8 cellular contexts compared by ENCODE assay signal in genomic region chr10:119516381-119517234, GRCh38. TPM values are rescaled to one million over a fixed set of nuclear protein-coding genes. Genes with fewer than 3 reads are reported as not detected.
DNase-seq lines count a peak whose midpoint lies in the region; ATAC-seq, FAIRE-seq and TF ChIP-seq lines count a peak whose summit lies in the region.

No MANE protein-coding gene starts in this region.

- no peak overlapping the region; the same call in 1 of the 2 replicates for H3K18ac ChIP-seq in H1 (ENCODE audit: extremely low read depth, low read length)

- peaks cover 15% of the 10 kb centered on the region for H3K36me3 Mint-ChIP-seq in activated B cell treated with CpG ODN at 0.5 μM for 24 hours (ENCODE audit: low read depth)

- peak; percentile 73 for ATAC-seq in GM19468 (IDR thresholded peaks at IDR 0.05; ENCODE audit: extremely low read depth, unreplicated experiment)
- peak; percentile 65 for ATAC-seq in HG03558 (IDR thresholded peaks at IDR 0.05; ENCODE audit: extremely low read depth, unreplicated experiment)
- ATAC-seq in activated B cell treated with CpG ODN at 0.5 μM for 24 hours (ENCODE audit: low read depth): peak; percentile 52

- intact Hi-C loops in activated B cell treated with CpG ODN at 0.5 μM for 24 hours (cut with micrococcal nuclease): loop anchor here (1.0 to 5.0 kb wide), 7 partner anchors 14 to 338 kb away; partner anchors contain the start of gene PRDX3

- H2AK5ac ChIP-seq in H1 (ENCODE audit: low read depth, low read length): no peak overlapping the region

- H3K23ac ChIP-seq in H1 (ENCODE audit: insufficient read length): no peak overlapping the region

- DNase-seq in CD1c-positive myeloid dendritic cell (ENCODE audit: extremely low spot score): peak; percentile 93
- DNase-seq in activated B cell treated with CpG ODN at 0.5 μM for 24 hours: peak; percentile 42
- no peak for DNase-seq in H1 (ENCODE audit: low read depth in 1 of 2, low spot score in 2 of 2)
- DNase-seq in stimulated activated CD4-positive, alpha-beta T cell treated with anti-CD3 and anti-CD28 coated beads, Interleukin-15, amount 100 ng/mL, for 48 hours (ENCODE audit: low read depth in 2 of 2): peak; percentile 68 to 69
- no peak for DNase-seq in NCI-H2227 (lab: John Stamatoyannopoulos, UW; ENCODE audit: unreplicated experiment)
- DNase-seq in SK-N-SH: no peak

- H3K4ac ChIP-seq in H1 (replicated peaks; ENCODE audit: insufficient read length, low read depth, low read length): no peak overlapping the region

- POLR2A ChIA-PET in activated B cell treated with CpG ODN at 0.5 μM for 24 hours (lab: Charles Lee) (interaction anchor here (1.2 to 3.1 kb wide), 10 partner anchors 14 to 436 kb away, joined by 3 to 36 read pairs (median 6); partner anchors contain the start of genes EIF3A, RGS10, SEC23IP and TIAL1), H1 (lab: Charles Lee; ENCODE audit: partially characterized antibody) (no interaction called here), SK-N-SH (lab: Yijun Ruan, JAX) (no interaction called here)

- H2BK12ac ChIP-seq in H1 (ENCODE audit: low read depth, low read length): no peak overlapping the region

- H3K4me1 ChIP-seq in H1 (replicated peaks in 1 of 4; ENCODE audit: control insufficient read depth in 3 of 4, insufficient read depth in 4 of 4, low read length in 3 of 4): peaks cover 0 to 8% (median 3%) of the 10 kb centered on the region in 4 experiments; a peak in 3 of 7 replicates
- peaks cover 0 to 8% of the 10 kb centered on the region in 2 experiments; a peak in 2 of 4 replicates for H3K4me1 ChIP-seq in SK-N-SH (ENCODE audit: control insufficient read depth in 1 of 2, insufficient read depth in 2 of 2, low read depth in 1 of 2, low read length in 1 of 2)

- H3K4me2 ChIP-seq in H1 (ENCODE audit: insufficient read depth in 1 of 2, low read depth in 2 of 2, low read length in 2 of 2) (no peak overlapping the region), SK-N-SH (no peak overlapping the region)

- H3K79me2 ChIP-seq in H1 (ENCODE audit: control insufficient read depth in 1 of 2, insufficient read depth in 2 of 2, low read length in 2 of 2): no peaks in the 10 kb centered on the region
- no peaks in the 10 kb centered on the region for H3K79me2 ChIP-seq in SK-N-SH (ENCODE audit: insufficient read depth)

- TF ChIP-seq EP300 in H1 (IDR thresholded peaks at IDR 0.05; ENCODE audit: borderline replicate concordance in 1 of 2, low read depth in 2 of 2, low read length in 2 of 2) (no peak), SK-N-SH (IDR thresholded peaks at IDR 0.05; ENCODE audit: borderline replicate concordance in 1 of 2, low read depth in 1 of 2, low read length in 1 of 2) (no peak)

- H3K4me1 Mint-ChIP-seq in activated B cell treated with CpG ODN at 0.5 μM for 24 hours: peaks cover 34% of the 10 kb centered on the region

- H3K27ac ChIP-seq in H1 (ENCODE audit: low read depth, low read length) (no peak overlapping the region), SK-N-SH (ENCODE audit: low read depth in 2 of 2, low read length in 1 of 2) (no peak overlapping the region; a peak in 1 of 4 replicates)

- no peaks in the 10 kb centered on the region; a peak in 1 of 7 replicates for H3K27me3 ChIP-seq in H1 (replicated peaks in 1 of 4; ENCODE audit: control insufficient read depth in 3 of 4, extremely low read depth in 1 of 4, insufficient read depth in 3 of 4, low read length in 3 of 4)
- H3K27me3 ChIP-seq in SK-N-SH (ENCODE audit: insufficient read depth): no peaks in the 10 kb centered on the region

- CTCF ChIA-PET in activated B cell treated with CpG ODN at 0.5 μM for 24 hours (lab: Charles Lee) (interaction anchor here (1.1 to 1.8 kb wide), 4 partner anchors 27 to 307 kb away, joined by 3 to 7 read pairs (median 4); no protein-coding TSS in a partner anchor), H1 (lab: Charles Lee; ENCODE audit: partially characterized antibody) (interaction anchor here (1.0 to 1.7 kb wide), 3 partner anchors 10 to 29 kb away, joined by 3 to 4 read pairs (median 3); no protein-coding TSS in a partner anchor), SK-N-SH (lab: Yijun Ruan, JAX) (interaction anchor here (0.9 kb wide), 1 partner anchor 317 kb away, joined by 3 read pairs; no protein-coding TSS in a partner anchor)

- H3K4me3 ChIP-seq in H1 (ENCODE audit: extremely low read depth in 1 of 4, insufficient read depth in 2 of 4, low read depth in 3 of 4, low read length in 4 of 4): no peak overlapping the region
- H3K4me3 ChIP-seq in SK-N-SH (ENCODE audit: low read depth in 2 of 2, low read length in 1 of 2): no peak overlapping the region

- FAIRE-seq in H1 (lab: Jason Lieb, UNC): no peak

- H2AFZ ChIP-seq in H1 (ENCODE audit: low read length): no peak overlapping the region
- H2AFZ ChIP-seq in SK-N-SH (ENCODE audit: low read depth): no peak overlapping the region

- no peak for TF ChIP-seq RAD21 in H1 (IDR thresholded peaks at IDR 0.05 in 1 of 2, conservative IDR thresholded peaks at IDR 0.05 in 1 of 2; ENCODE audit: low read depth in 2 of 2, low read length in 2 of 2)
- no peak for TF ChIP-seq RAD21 in SK-N-SH (IDR thresholded peaks at IDR 0.05; ENCODE audit: low read length)

- no peaks in the 10 kb centered on the region for H3K9me3 ChIP-seq in H1 (ENCODE audit: insufficient read depth in 2 of 2, low read depth in 1 of 2, low read length in 1 of 2)
- H3K9me3 ChIP-seq in SK-N-SH: no peaks in the 10 kb centered on the region

- TF ChIP-seq CTCF in activated B cell treated with CpG ODN at 0.5 μM for 24 hours (IDR thresholded peaks at IDR 0.05) (no peak), H1 (IDR thresholded peaks at IDR 0.05; ENCODE audit: control extremely low read depth in 1 of 3, insufficient read depth in 1 of 3, low read depth in 1 of 3, low read length in 3 of 3) (no peak), SK-N-SH (IDR thresholded peaks at IDR 0.05) (no peak)

- no peak overlapping the region for H3K56ac ChIP-seq in H1 (replicated peaks; ENCODE audit: insufficient read length, low read depth, low read length)

- H3K4me3 Mint-ChIP-seq in activated B cell treated with CpG ODN at 0.5 μM for 24 hours: peak overlapping the region; percentile 67

- no peaks in the 10 kb centered on the region for H3K9me2 ChIP-seq in SK-N-SH

- H2BK20ac ChIP-seq in H1 (ENCODE audit: low read length): no peak overlapping the region

- WGBS in H1 (ENCODE audit: extremely low coverage in 1 of 2, insufficient coverage in 1 of 2, insufficient read length in 1 of 2, insufficient replicate concordance in 2 of 2, low coverage in 1 of 2, low lambda C conversion rate in 2 of 2, missing lambda C conversion rate in 1 of 2), 2 experiments: 81% methylated on average over 21 of the region's 21 CpGs; no CpG with 5 or more reads in 1 of the 2 experiments
- WGBS in SK-N-SH (ENCODE audit: low lambda C conversion rate): 92% methylated on average over 20 of the region's 21 CpGs

- no peak overlapping the region for H3K14ac ChIP-seq in H1 (ENCODE audit: insufficient read length)

- H4K20me1 ChIP-seq in H1 (replicated peaks in 1 of 2; ENCODE audit: control insufficient read depth in 1 of 2, insufficient read depth in 2 of 2, low read length in 2 of 2) (no peaks in the 10 kb centered on the region), SK-N-SH (ENCODE audit: insufficient read depth) (no peaks in the 10 kb centered on the region)

- no peak overlapping the region for H2BK120ac ChIP-seq in H1 (replicated peaks; ENCODE audit: low read depth, low read length)

- peak overlapping the region; percentile 94 for H3K27ac Mint-ChIP-seq in activated B cell treated with CpG ODN at 0.5 μM for 24 hours

- H3F3A ChIP-seq in SK-N-SH (replicated peaks; ENCODE audit: insufficient read depth): no peaks in the 10 kb centered on the region

- H2BK5ac ChIP-seq in H1 (ENCODE audit: low read depth, low read length): 0 out of 2 replicates have a peak overlapping the region, but pooled peaks have one; percentile 39

- H3K27me3 Mint-ChIP-seq in activated B cell treated with CpG ODN at 0.5 μM for 24 hours: no peaks in the 10 kb centered on the region

- no peak overlapping the region for H2BK15ac ChIP-seq in H1 (ENCODE audit: low read length)

- no peaks in the 10 kb centered on the region for H3K23me2 ChIP-seq in H1 (ENCODE audit: low read depth, low read length)

- H3K9ac ChIP-seq in H1 (replicated peaks in 1 of 4; ENCODE audit: extremely low read depth in 1 of 4, low read depth in 3 of 4, low read length in 3 of 4) (no peak overlapping the region), SK-N-SH (no peak overlapping the region)

- no peak for TF ChIP-seq POLR2A in H1 (IDR thresholded peaks at IDR 0.05; ENCODE audit: control extremely low read depth in 1 of 2, low read depth in 2 of 2, low read length in 2 of 2)

- H3K9me3 Mint-ChIP-seq in activated B cell treated with CpG ODN at 0.5 μM for 24 hours: no peaks in the 10 kb centered on the region

- H4K91ac ChIP-seq in H1 (replicated peaks; ENCODE audit: insufficient read length, low read length): no peak overlapping the region

- H3K36me3 ChIP-seq in H1 (ENCODE audit: control insufficient read depth in 2 of 4, insufficient read depth in 4 of 4, low read length in 3 of 4) (no peaks in the 10 kb centered on the region), SK-N-SH (replicated peaks in 1 of 2; ENCODE audit: control insufficient read depth in 1 of 2, insufficient read depth in 2 of 2, low read length in 1 of 2) (peaks cover 6 to 11% of the 10 kb centered on the region in 2 experiments)

- no peaks in the 10 kb centered on the region for H3K79me1 ChIP-seq in H1 (ENCODE audit: low read depth, low read length)

- peak overlapping the region; percentile 45; the same call in 1 of the 2 replicates for H4K8ac ChIP-seq in H1 (ENCODE audit: extremely low read depth, insufficient read depth, low read length)

- H4K5ac ChIP-seq in H1 (ENCODE audit: insufficient read length, low read depth, low read length): no peak overlapping the region

TF ChIP-seq in H1, 55 proteins besides CTCF, POLR2A, EP300 and RAD21 (continues in another document):
- no peak for TF ChIP-seq KDM1A (IDR thresholded peaks at IDR 0.05; ENCODE audit: borderline replicate concordance, low read length)
- no peak for TF ChIP-seq MAFK (IDR thresholded peaks at IDR 0.05; ENCODE audit: low read depth, low read length)

TF ChIP-seq in SK-N-SH, 30 proteins besides CTCF, POLR2A, EP300 and RAD21 (continues in another document):
- TF ChIP-seq ELF1 (IDR thresholded peaks at IDR 0.05): no peak

RNA-seq across cellular contexts. Expression of gene RGS10, which starts 25.9 kb away (rescaled TPM):
- total RNA-seq in activated B cell treated with CpG ODN at 0.5 μM for 24 hours: 53.5 and 56.6 TPM in 2 replicates
- total RNA-seq in H1 (2021; fragmentation: NEBNext Ultra II Directional; extraction: Animal tissue kit (Norgen Biotek cat#: 25700)): 12.2 and 13.1 TPM in 2 replicates
- polyA plus RNA-seq in H1 (2011; rRNA removed) (4.2 and 5.5 TPM in 2 replicates), SK-N-SH (2012; rRNA removed) (41.2 and 44.6 TPM in 2 replicates)
- polyA plus RNA-seq in H1 (2011; cell fraction: cytosol; rRNA removed): 10.4 TPM
- polyA plus RNA-seq in H1 (2011; cell fraction: nucleus; rRNA removed): 2.8 TPM
- 10.7 to 16.2 TPM (median 13.3 TPM) in 4 replicates for polyA plus RNA-seq in H1 (2012, experiment 1 of 2)
- 14.8 TPM for polyA plus RNA-seq in H1 (2012, experiment 2 of 2)
- 23.2 TPM for polyA plus RNA-seq in H1 (2013, experiment 1 of 2)
- 23.5 TPM for polyA plus RNA-seq in H1 (2013, experiment 2 of 2)
- 2.7 and 2.8 TPM in 2 replicates for polyA minus RNA-seq in H1 (2011; rRNA and poly(A)+ RNA removed)
- 8.9 TPM for polyA minus RNA-seq in H1 (2011; cell fraction: cytosol; rRNA and poly(A)+ RNA removed)
- 2.0 TPM for polyA minus RNA-seq in H1 (2011; cell fraction: nucleus; rRNA and poly(A)+ RNA removed)
- 59.4 and 77.8 TPM in 2 replicates for polyA plus RNA-seq in SK-N-SH (2012; cell fraction: cytosol; rRNA removed)
- polyA plus RNA-seq in SK-N-SH (2012; cell fraction: nucleus; rRNA removed): 9.5 and 11.8 TPM in 2 replicates

Comparison
In these comparisons a context has a peak if more than half of its experiments do, and no peak if none do; other contexts are left out.
1. DNase-seq: peak in CD1c-positive myeloid dendritic cell (single experiment), activated B cell treated with CpG ODN at 0.5 μM for 24 hours (single experiment) and stimulated activated CD4-positive, alpha-beta T cell treated with anti-CD3 and anti-CD28 coated beads, Interleukin-15, amount 100 ng/mL, for 48 hours (2 of 2); none in H1 (0 of 2), NCI-H2227 (single experiment) and SK-N-SH (single experiment).
2. Peak in every context shown above with its lines, with median percentiles within 50 percentile points of each other: ATAC-seq.